Comparison of ENCODE assay signal across 8 cellular contexts in genomic region chr11:86069408-86070086, GRCh38. TPM values are rescaled to one million over a fixed set of nuclear protein-coding genes. Genes with fewer than 3 reads are reported as not detected.
DNase-seq lines count a peak whose midpoint lies in the region; ATAC-seq, FAIRE-seq and TF ChIP-seq lines count a peak whose summit lies in the region.

No MANE protein-coding gene starts in this region.

- peak overlapping the region; percentile 36 for H3K4me3 ChIP-seq in HL-60 (replicated peaks; ENCODE audit: insufficient read depth, low read length)
- peak overlapping the region; percentile 54 to 84; a peak in 3 of 4 replicates for H3K4me3 ChIP-seq in SK-N-SH (ENCODE audit: low read depth in 2 of 2, low read length in 1 of 2)
- peak overlapping the region; percentile 29 to 65 (median 41) for H3K4me3 ChIP-seq in endothelial cell of umbilical vein (replicated peaks in 1 of 3; ENCODE audit: insufficient read depth in 1 of 3, low read depth in 1 of 3, low read length in 3 of 3)
- peak overlapping the region; percentile 46 for H3K4me3 ChIP-seq in mesodermal cell (ENCODE audit: extremely low read depth, insufficient read depth, low read length, poor library complexity, severe bottlenecking)
- H3K4me3 ChIP-seq in urinary bladder (ENCODE audit: low read depth, low read length) = peak overlapping the region; percentile 21

- TSS peak; percentile 89 for BruUV-seq in endothelial cell of umbilical vein (replicated peaks; lab: Mats Ljungman, UMichigan)

- TF ChIP-seq CTCF in HL-60 (IDR thresholded peaks at IDR 0.05; ENCODE audit: insufficient read depth, low read length) (no peak), SK-N-SH (IDR thresholded peaks at IDR 0.05) (no peak), endothelial cell of umbilical vein (IDR thresholded peaks at IDR 0.05; ENCODE audit: extremely low read depth in 1 of 2, insufficient read depth in 1 of 2, low read depth in 1 of 2, low read length in 2 of 2) (no peak)

- H3K36me3 ChIP-seq in SK-N-SH (replicated peaks in 1 of 2; ENCODE audit: control insufficient read depth in 1 of 2, insufficient read depth in 2 of 2, low read length in 1 of 2) (no peaks in the 10 kb centered on the region), endothelial cell of umbilical vein (ENCODE audit: control insufficient read depth in 2 of 2, extremely low read depth in 1 of 2, insufficient read depth in 2 of 2, low read length in 2 of 2) (no peaks in the 10 kb centered on the region), mesodermal cell (ENCODE audit: control insufficient read depth, insufficient read depth, low read length) (no peaks in the 10 kb centered on the region), urinary bladder (ENCODE audit: insufficient read depth) (no peaks in the 10 kb centered on the region)

- H3K4me1 ChIP-seq in SK-N-SH (ENCODE audit: control insufficient read depth in 1 of 2, insufficient read depth in 2 of 2, low read depth in 1 of 2, low read length in 1 of 2) = peaks cover 12 to 17% of the 10 kb centered on the region in 2 experiments
- H3K4me1 ChIP-seq in endothelial cell of umbilical vein (ENCODE audit: control insufficient read depth, extremely low read depth, insufficient read depth, low read length) = peaks cover 21% of the 10 kb centered on the region
- peaks cover 21% of the 10 kb centered on the region for H3K4me1 ChIP-seq in mesodermal cell (ENCODE audit: control insufficient read depth, insufficient read depth, low read length, poor library complexity, severe bottlenecking)
- H3K4me1 ChIP-seq in urinary bladder (ENCODE audit: insufficient read depth) = no peaks in the 10 kb centered on the region

- peak; percentile 99 for FAIRE-seq in endothelial cell of umbilical vein (lab: Jason Lieb, UNC)

- H3K79me2 ChIP-seq in SK-N-SH (ENCODE audit: insufficient read depth) (peaks cover 43% of the 10 kb centered on the region), endothelial cell of umbilical vein (ENCODE audit: control insufficient read depth, insufficient read depth, low read length) (peaks cover 43% of the 10 kb centered on the region)

- DNase-seq in COR-L47 (lab: John Stamatoyannopoulos, UW) (peak; percentile 76), HL-60 (ENCODE audit: low read depth in 1 of 2, low spot score in 1 of 2) (peak; percentile 73 to 81), SK-N-SH (peak; percentile 22), endothelial cell of umbilical vein (ENCODE audit: low read depth, low spot score) (peak; percentile 98)
- DNase-seq in stimulated activated CD4-positive, alpha-beta T cell treated with anti-CD3 and anti-CD28 coated beads, Interleukin-2, amount 100 ng/mL, for 24 hours = no peak

- dilution Hi-C loops in endothelial cell of umbilical vein (cut with MboI; ENCODE audit: extremely low pct_ligation_motif_present, low sequenced_read_pairs) = no loop called here

- H2AFZ ChIP-seq in SK-N-SH (ENCODE audit: low read depth) (peak overlapping the region; percentile 47), endothelial cell of umbilical vein (ENCODE audit: low read depth, low read length) (no peak overlapping the region)

- H4K20me1 ChIP-seq in SK-N-SH (ENCODE audit: insufficient read depth) (peaks cover 34% of the 10 kb centered on the region), endothelial cell of umbilical vein (replicated peaks; ENCODE audit: control insufficient read depth, extremely low read depth, insufficient read depth, low read length) (peaks cover 2% of the 10 kb centered on the region)

- peak; percentile 63 for TF ChIP-seq POLR2A in endothelial cell of umbilical vein (IDR thresholded peaks at IDR 0.05; ENCODE audit: low read depth, low read length)

- CTCF ChIA-PET in SK-N-SH (lab: Yijun Ruan, JAX) (interaction anchor here (0.9 to 2.7 kb wide), 4 partner anchors 21 to 150 kb away, joined by 3 to 22 read pairs (median 7); no protein-coding TSS in a partner anchor), endothelial cell of umbilical vein (lab: Charles Lee) (interaction anchor here (0.8 to 7.3 kb wide), 10 partner anchors 27 to 215 kb away, joined by 3 to 90 read pairs (median 6); partner anchors contain the start of genes CCDC83 and EED)

- H3K27ac ChIP-seq in HL-60 (replicated peaks) (peak overlapping the region; percentile 93), SK-N-SH (ENCODE audit: low read depth in 2 of 2, low read length in 1 of 2) (peak overlapping the region; percentile 94 to 99), endothelial cell of umbilical vein (ENCODE audit: insufficient read depth, low read depth, low read length) (peak overlapping the region; percentile 100), mesodermal cell (ENCODE audit: low read depth, low read length, severe bottlenecking) (peak overlapping the region; percentile 100), urinary bladder (ENCODE audit: low read depth) (peak overlapping the region; percentile 96)

- no peaks in the 10 kb centered on the region for H3K9me1 ChIP-seq in endothelial cell of umbilical vein (replicated peaks; ENCODE audit: control insufficient read depth, extremely low read depth, insufficient read depth, low read length)

- H3K9me2 ChIP-seq in SK-N-SH = no peaks in the 10 kb centered on the region

- intact Hi-C loops in endothelial cell of umbilical vein (cut with micrococcal nuclease) = loop anchor here (1.0 to 10.0 kb wide), 11 partner anchors 27 to 508 kb away; partner anchors contain the start of gene CREBZF

- peak; percentile 40 for ATAC-seq in GM19351 (IDR thresholded peaks at IDR 0.05; ENCODE audit: unreplicated experiment)

- 7% methylated on average over 10 of the region's 14 CpGs for WGBS in SK-N-SH (ENCODE audit: low lambda C conversion rate)
- 0 to 8% methylated on average over 5 to 8 of the region's 14 CpGs for WGBS in mesodermal cell (ENCODE audit: insufficient coverage in 2 of 2), 2 experiments
- WGBS in urinary bladder = 4% methylated on average over 14 of the region's 14 CpGs

- H3F3A ChIP-seq in SK-N-SH (replicated peaks; ENCODE audit: insufficient read depth) = peaks cover 16% of the 10 kb centered on the region

- H3K27me3 ChIP-seq in HL-60 (ENCODE audit: insufficient read depth, poor library complexity, severe bottlenecking) = no peaks in the 10 kb centered on the region
- H3K27me3 ChIP-seq in SK-N-SH (ENCODE audit: insufficient read depth) = no peaks in the 10 kb centered on the region
- H3K27me3 ChIP-seq in endothelial cell of umbilical vein (ENCODE audit: control insufficient read depth in 2 of 2, insufficient read depth in 2 of 2, low read length in 2 of 2) = no peaks in the 10 kb centered on the region

- H3K9ac ChIP-seq in SK-N-SH = peak overlapping the region; percentile 91
- peak overlapping the region; percentile 99 for H3K9ac ChIP-seq in endothelial cell of umbilical vein (replicated peaks; ENCODE audit: extremely low read depth, insufficient read depth, low read length)

- H3K9me3 ChIP-seq in SK-N-SH = no peaks in the 10 kb centered on the region
- H3K9me3 ChIP-seq in endothelial cell of umbilical vein (replicated peaks; ENCODE audit: control insufficient read depth, insufficient read depth, low read length) = no peaks in the 10 kb centered on the region
- no peaks in the 10 kb centered on the region for H3K9me3 ChIP-seq in mesodermal cell (ENCODE audit: control insufficient read depth, low read length)

- TF ChIP-seq EP300 in SK-N-SH (IDR thresholded peaks at IDR 0.05; ENCODE audit: borderline replicate concordance in 1 of 2, low read depth in 1 of 2, low read length in 1 of 2) = peak; percentile 33 to 83; a peak in 2 of 4 replicates

- no peak for TF ChIP-seq RAD21 in SK-N-SH (IDR thresholded peaks at IDR 0.05; ENCODE audit: low read length)

- H3K4me2 ChIP-seq in SK-N-SH (peak overlapping the region; percentile 75), endothelial cell of umbilical vein (ENCODE audit: insufficient read depth, low read length) (peak overlapping the region; percentile 86)

- POLR2A ChIA-PET in SK-N-SH (lab: Yijun Ruan, JAX) (interaction anchor here (0.6 to 1.5 kb wide), 4 partner anchors 104 to 404 kb away, joined by 3 to 5 read pairs (median 3); partner anchors contain the start of gene CREBZF), endothelial cell of umbilical vein (lab: Charles Lee) (interaction anchor here (0.7 to 2.1 kb wide), 12 partner anchors 16 to 215 kb away, joined by 3 to 26 read pairs (median 3); partner anchors contain the start of genes CCDC83 and EED)

TF ChIP-seq in SK-N-SH, 30 proteins besides CTCF, POLR2A, EP300 and RAD21 (continues in another document):
- TF ChIP-seq USF1 (IDR thresholded peaks at IDR 0.05; ENCODE audit: borderline replicate concordance, low read depth) = peak; percentile 46
- 0 out of 2 replicates have a peak, but pooled peaks have one; percentile 59 for TF ChIP-seq FOXM1 (IDR thresholded peaks at IDR 0.05; ENCODE audit: low read depth)

TF ChIP-seq in endothelial cell of umbilical vein, 7 proteins besides CTCF, POLR2A, EP300 and RAD21:
- TF ChIP-seq EZH2 (IDR thresholded peaks at IDR 0.05; ENCODE audit: borderline replicate concordance, low read depth, low read length, severe bottlenecking) (no peak), MAX (IDR thresholded peaks at IDR 0.05; ENCODE audit: insufficient read depth, insufficient read length) (peak; percentile 53), FOS (IDR thresholded peaks at IDR 0.05; ENCODE audit: borderline replicate concordance, insufficient read depth, low read length) (peak; percentile 84), JUN (IDR thresholded peaks at IDR 0.05; ENCODE audit: borderline replicate concordance, insufficient read depth, insufficient read length, low read depth) (peak; percentile 98), GATA2 (IDR thresholded peaks at IDR 0.05; ENCODE audit: insufficient read depth, insufficient read length, low read depth, low read length) (peak; percentile 98), MYC (IDR thresholded peaks at IDR 0.05; ENCODE audit: low read depth, low read length) (no peak), POLR2AphosphoS5 (IDR thresholded peaks at IDR 0.05; ENCODE audit: insufficient read depth, low read depth, low read length) (peak; percentile 98)

RNA-seq across cellular contexts. Expression of gene PICALM, which starts 0.7 kb away (rescaled TPM):
- 103 and 147 TPM in 2 replicates for polyA plus RNA-seq in SK-N-SH (2012; rRNA removed)
- 115 and 124 TPM in 2 replicates for polyA plus RNA-seq in SK-N-SH (2012; cell fraction: cytosol; rRNA removed)
- polyA plus RNA-seq in SK-N-SH (2012; cell fraction: nucleus; rRNA removed) = 63.0 and 149 TPM in 2 replicates
- total RNA-seq in endothelial cell of umbilical vein = 181 and 202 TPM in 2 replicates
- polyA plus RNA-seq in endothelial cell of umbilical vein = 181 and 183 TPM in 2 replicates
- polyA plus RNA-seq in endothelial cell of umbilical vein (2011; cell fraction: cytosol; rRNA removed) = 142 and 164 TPM in 2 replicates
- 222 and 279 TPM in 2 replicates for polyA plus RNA-seq in endothelial cell of umbilical vein (2011; cell fraction: nucleus; rRNA removed)
- 141 and 170 TPM in 2 replicates for polyA plus RNA-seq in endothelial cell of umbilical vein (2012)
- polyA minus RNA-seq in endothelial cell of umbilical vein = 515 and 529 TPM in 2 replicates
- 344 TPM for polyA minus RNA-seq in endothelial cell of umbilical vein (2011; cell fraction: cytosol; rRNA and poly(A)+ RNA removed)
- polyA minus RNA-seq in endothelial cell of umbilical vein (2011; cell fraction: nucleus; rRNA and poly(A)+ RNA removed) = 423 and 655 TPM in 2 replicates
- polyA plus RNA-seq in mesodermal cell (2013, experiment 1 of 2) = 226 TPM
- polyA plus RNA-seq in mesodermal cell (2013, experiment 2 of 2) = 234 TPM
- total RNA-seq in urinary bladder = 543 TPM
- 104 TPM for polyA plus RNA-seq in urinary bladder

Comparison
In these comparisons a context has a peak if more than half of its experiments do, and no peak if none do; other contexts are left out.
1. DNase-seq: peak in COR-L47 (single experiment), HL-60 (2 of 2), SK-N-SH (single experiment) and endothelial cell of umbilical vein (single experiment); none in stimulated activated CD4-positive, alpha-beta T cell treated with anti-CD3 and anti-CD28 coated beads, Interleukin-2, amount 100 ng/mL, for 24 hours (0 of 2).
2. Peak in every context shown above with its lines, with median percentiles within 50 percentile points of each other: H3K27ac ChIP-seq and H3K4me3 ChIP-seq.